Comparison of ENCODE assay signal across 1 cellular context in the genomic region with DNA sequence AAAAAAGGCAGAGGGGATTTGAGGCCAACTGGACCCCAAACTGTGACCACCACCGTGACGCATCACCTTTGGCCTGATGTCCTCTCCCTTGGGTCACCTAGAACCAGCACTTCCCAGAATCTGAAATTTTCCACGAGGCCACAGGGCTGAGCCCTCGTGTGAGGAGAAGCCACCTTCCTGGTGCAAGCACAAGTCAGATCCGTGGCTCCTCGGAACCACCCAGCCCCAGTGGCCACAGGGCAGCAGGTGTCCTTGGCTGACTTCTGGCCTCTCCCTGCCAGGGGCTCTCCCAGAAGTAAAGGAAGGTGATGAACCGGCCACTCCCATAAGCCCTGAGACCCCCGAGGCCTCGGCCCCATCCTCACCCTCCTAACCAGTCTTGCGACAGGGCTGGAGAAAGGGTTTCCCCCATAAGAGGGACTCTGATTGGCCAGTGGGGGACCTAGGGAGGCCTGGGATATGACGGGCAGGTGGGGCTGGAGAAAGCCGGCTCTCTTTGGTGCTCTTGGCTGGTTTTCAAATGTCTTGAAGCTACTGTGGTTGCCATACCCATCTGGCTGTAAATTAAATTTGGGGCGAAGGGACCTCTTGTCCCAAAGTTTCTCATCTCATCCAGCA.
TF ChIP-seq lines count a peak whose summit lies in the region.

No MANE protein-coding gene starts in this region.

TF ChIP-seq in H1, 55 proteins besides CTCF, POLR2A, EP300 and RAD21:
- no peak for TF ChIP-seq CHD7 (IDR thresholded peaks at IDR 0.05; ENCODE audit: insufficient replicate concordance, low read length)
- TF ChIP-seq KDM4A (IDR thresholded peaks at IDR 0.05; ENCODE audit: low read depth, low read length, severe bottlenecking) = no peak
- TF ChIP-seq PHF8 (conservative IDR thresholded peaks at IDR 0.05; ENCODE audit: low read depth, low read length) = no peak
- no peak for TF ChIP-seq TAF1 (IDR thresholded peaks at IDR 0.05; ENCODE audit: low read depth, low read length)
- TF ChIP-seq KDM5A (IDR thresholded peaks at IDR 0.05; ENCODE audit: low read length) = no peak
- TF ChIP-seq TAF7 (optimal IDR thresholded peaks at IDR 0.05; ENCODE audit: borderline replicate concordance, low read depth, low read length) = no peak
- no peak for TF ChIP-seq RFX5 (IDR thresholded peaks at IDR 0.05; ENCODE audit: borderline replicate concordance, low read depth, low read length)
- no peak for TF ChIP-seq EZH2 (IDR thresholded peaks at IDR 0.05; ENCODE audit: low read depth, low read length, severe bottlenecking)
- no peak for TF ChIP-seq SIRT6 (IDR thresholded peaks at IDR 0.05; ENCODE audit: low read length)
- no peak for TF ChIP-seq GABPA (IDR thresholded peaks at IDR 0.05; ENCODE audit: borderline replicate concordance, insufficient read depth, low read length)
- no peak for TF ChIP-seq RBBP5 (IDR thresholded peaks at IDR 0.05; ENCODE audit: borderline replicate concordance, low read depth, low read length)
- no peak for TF ChIP-seq NRF1 (IDR thresholded peaks at IDR 0.05; ENCODE audit: low read depth, low read length)
- no peak for TF ChIP-seq POU5F1 (IDR thresholded peaks at IDR 0.05; ENCODE audit: low read depth, low read length)
- TF ChIP-seq MAFK (IDR thresholded peaks at IDR 0.05; ENCODE audit: low read depth, low read length) = no peak
- no peak for TF ChIP-seq USF2 (IDR thresholded peaks at IDR 0.05; ENCODE audit: low read length)
